ENCODE assay signal across 1 cellular context in the genomic region with DNA sequence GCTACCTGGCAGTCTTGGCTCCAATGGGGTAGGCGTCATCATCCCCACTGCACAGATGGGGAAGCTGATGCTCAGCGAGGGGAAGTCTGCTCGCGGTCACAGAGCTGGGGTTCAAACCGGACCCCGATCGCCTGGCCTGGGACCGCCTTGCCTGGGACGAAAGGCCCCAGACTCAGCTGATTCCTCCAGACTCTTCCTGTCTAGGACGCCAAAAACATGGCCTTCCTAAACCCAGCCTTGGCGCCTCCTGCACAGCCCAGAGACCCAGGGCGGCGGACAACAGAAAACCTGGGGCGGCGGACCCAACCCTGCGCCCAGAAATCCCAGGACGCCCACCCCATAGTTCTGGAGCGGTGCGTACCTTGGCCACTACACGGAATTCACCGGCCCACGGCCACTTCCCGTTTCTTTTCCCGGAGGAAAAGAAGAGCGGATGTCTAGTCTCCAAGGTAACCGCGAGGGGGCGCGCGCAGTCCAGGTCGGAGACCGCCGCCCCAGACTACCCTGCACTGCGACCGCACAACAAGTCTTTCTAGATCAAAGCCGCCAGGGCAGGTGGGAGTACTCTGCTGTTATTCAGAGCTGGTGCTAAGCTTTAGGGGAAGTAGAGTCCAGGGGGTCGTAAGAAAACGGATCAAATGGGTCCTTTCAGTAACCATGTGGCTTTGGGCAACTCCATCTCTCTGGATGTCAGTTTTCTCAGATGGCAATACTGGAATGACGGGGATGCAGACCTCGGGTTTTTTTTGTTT.
TF ChIP-seq lines count a peak whose summit lies in the region.

No MANE protein-coding gene starts in this region.

TF ChIP-seq in GM23338, 12 proteins besides CTCF, POLR2A, EP300 and RAD21:
- no peak for TF ChIP-seq ZNF462 (CRISPR knock-in tag; IDR thresholded peaks at IDR 0.05)
- TF ChIP-seq STAT1 (IDR thresholded peaks at IDR 0.05; ENCODE audit: unreplicated experiment): no peak
- TF ChIP-seq, protein P1, sequence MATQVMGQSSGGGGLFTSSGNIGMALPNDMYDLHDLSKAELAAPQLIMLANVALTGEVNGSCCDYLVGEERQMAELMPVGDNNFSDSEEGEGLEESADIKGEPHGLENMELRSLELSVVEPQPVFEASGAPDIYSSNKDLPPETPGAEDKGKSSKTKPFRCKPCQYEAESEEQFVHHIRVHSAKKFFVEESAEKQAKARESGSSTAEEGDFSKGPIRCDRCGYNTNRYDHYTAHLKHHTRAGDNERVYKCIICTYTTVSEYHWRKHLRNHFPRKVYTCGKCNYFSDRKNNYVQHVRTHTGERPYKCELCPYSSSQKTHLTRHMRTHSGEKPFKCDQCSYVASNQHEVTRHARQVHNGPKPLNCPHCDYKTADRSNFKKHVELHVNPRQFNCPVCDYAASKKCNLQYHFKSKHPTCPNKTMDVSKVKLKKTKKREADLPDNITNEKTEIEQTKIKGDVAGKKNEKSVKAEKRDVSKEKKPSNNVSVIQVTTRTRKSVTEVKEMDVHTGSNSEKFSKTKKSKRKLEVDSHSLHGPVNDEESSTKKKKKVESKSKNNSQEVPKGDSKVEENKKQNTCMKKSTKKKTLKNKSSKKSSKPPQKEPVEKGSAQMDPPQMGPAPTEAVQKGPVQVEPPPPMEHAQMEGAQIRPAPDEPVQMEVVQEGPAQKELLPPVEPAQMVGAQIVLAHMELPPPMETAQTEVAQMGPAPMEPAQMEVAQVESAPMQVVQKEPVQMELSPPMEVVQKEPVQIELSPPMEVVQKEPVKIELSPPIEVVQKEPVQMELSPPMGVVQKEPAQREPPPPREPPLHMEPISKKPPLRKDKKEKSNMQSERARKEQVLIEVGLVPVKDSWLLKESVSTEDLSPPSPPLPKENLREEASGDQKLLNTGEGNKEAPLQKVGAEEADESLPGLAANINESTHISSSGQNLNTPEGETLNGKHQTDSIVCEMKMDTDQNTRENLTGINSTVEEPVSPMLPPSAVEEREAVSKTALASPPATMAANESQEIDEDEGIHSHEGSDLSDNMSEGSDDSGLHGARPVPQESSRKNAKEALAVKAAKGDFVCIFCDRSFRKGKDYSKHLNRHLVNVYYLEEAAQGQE (IDR thresholded peaks at IDR 0.05; ENCODE audit: unreplicated experiment): no peak
- no peak for TF ChIP-seq POLR2AphosphoS5 (IDR thresholded peaks at IDR 0.05; ENCODE audit: low read depth)
- TF ChIP-seq JUNB (IDR thresholded peaks at IDR 0.05; ENCODE audit: unreplicated experiment): no peak
